Comparison of ENCODE assay signal across 30 cellular contexts in genomic region chr10:19532411-19532810, GRCh38.
"Had no signal": no experiment of that assay in that cellular context is flagged by ENCODE, and none has a peak within 500 bp of the region (broad histone marks: within the 10 kb centered on the region; RNA-seq: fewer than 3 reads in every experiment).

No MANE protein-coding gene starts in this region.

- H3K27ac ChIP-seq: body of pancreas, coronary artery, dorsolateral prefrontal cortex, esophagus muscularis mucosa, foreskin keratinocyte, gastrocnemius medialis, heart left ventricle, VCaP had no signal

- H3K4me3 Mint-ChIP-seq: activated CD4-positive, alpha-beta T cell treated with anti-CD3 and anti-CD28 coated beads, Interleukin-2, amount 10 ng/mL, durations not matched to agents 7 days and 5 days; activated CD8-positive, alpha-beta T cell treated with anti-CD3 and anti-CD28 coated beads for 36 hours; activated naive CD8-positive, alpha-beta T cell; activated T-cell treated with anti-CD3 and anti-CD28 coated beads, Interleukin-2, amount 50 U/mL, for 4 hours; activated T-helper 17 cell treated with anti-CD3 and anti-CD28 coated beads, Interleukin-2, amount 50 U/mL, for 72 hours; dendritic cell treated with granulocyte-macrophage colony-stimulating factor and Interleukin-4, amounts not matched to agents 40 ng/mL and 50 ng/mL, for 4 days; WTC11 had no signal

- H3K36me3 ChIP-seq: esophagus muscularis mucosa, gastrocnemius medialis, heart left ventricle had no signal

- H3K4me1 Mint-ChIP-seq: activated CD4-positive, alpha-beta T cell treated with anti-CD3 and anti-CD28 coated beads, Interleukin-2, amount 10 ng/mL, durations not matched to agents 7 days and 5 days; activated T-helper 17 cell treated with anti-CD3 and anti-CD28 coated beads, Interleukin-2, amount 50 U/mL, for 72 hours; WTC11 had no signal

- H3K4me3 ChIP-seq: body of pancreas, coronary artery, dorsolateral prefrontal cortex, esophagus muscularis mucosa, gastrocnemius medialis, heart left ventricle had no signal

- H3K27ac Mint-ChIP-seq: activated CD4-positive, alpha-beta T cell treated with anti-CD3 and anti-CD28 coated beads, Interleukin-2, amount 10 ng/mL, durations not matched to agents 7 days and 5 days; activated CD8-positive, alpha-beta T cell treated with anti-CD3 and anti-CD28 coated beads for 36 hours; activated naive CD8-positive, alpha-beta T cell; activated T-helper 17 cell treated with anti-CD3 and anti-CD28 coated beads, Interleukin-2, amount 50 U/mL, for 72 hours; dendritic cell treated with granulocyte-macrophage colony-stimulating factor and Interleukin-4, amounts not matched to agents 40 ng/mL and 50 ng/mL, for 4 days; WTC11 had no signal

- H3K27me3 ChIP-seq: body of pancreas, dorsolateral prefrontal cortex, esophagus muscularis mucosa, foreskin keratinocyte, gastrocnemius medialis, heart left ventricle had no signal

- H3K9me3 ChIP-seq: body of pancreas, esophagus muscularis mucosa, gastrocnemius medialis, heart left ventricle had no signal

- H3K27me3 Mint-ChIP-seq: activated CD4-positive, alpha-beta T cell treated with anti-CD3 and anti-CD28 coated beads, Interleukin-2, amount 10 ng/mL, durations not matched to agents 7 days and 5 days; activated CD8-positive, alpha-beta T cell treated with anti-CD3 and anti-CD28 coated beads for 36 hours; activated naive CD8-positive, alpha-beta T cell; activated T-helper 17 cell treated with anti-CD3 and anti-CD28 coated beads, Interleukin-2, amount 50 U/mL, for 72 hours; dendritic cell treated with granulocyte-macrophage colony-stimulating factor and Interleukin-4, amounts not matched to agents 40 ng/mL and 50 ng/mL, for 4 days had no signal

- H3K4me1 ChIP-seq: body of pancreas, esophagus muscularis mucosa, gastrocnemius medialis, heart left ventricle had no signal

- H3K36me3 Mint-ChIP-seq: activated naive CD8-positive, alpha-beta T cell; WTC11 had no signal

- DNase-seq: activated CD4-positive, alpha-beta T cell treated with anti-CD3 and anti-CD28 coated beads for 1 hour; activated CD4-positive, alpha-beta T cell treated with anti-CD3 and anti-CD28 coated beads for 4 hours; activated CD4-positive, alpha-beta T cell treated with anti-CD3 and anti-CD28 coated beads, Interleukin-2, amount 10 ng/mL, durations not matched to agents 7 days and 5 days; activated CD4-positive, alpha-beta T cell treated with anti-CD3 and anti-CD28 coated beads, Interleukin-2, amount 50 U/mL, for 4 hours; activated CD8-positive, alpha-beta memory T cell treated with anti-CD3 and anti-CD28 coated beads for 24 hours; activated CD8-positive, alpha-beta T cell treated with anti-CD3 and anti-CD28 coated beads for 36 hours; activated effector memory CD4-positive, alpha-beta T cell treated with Interleukin-2 at 50 U/mL for 16 hours; activated gamma-delta T cell treated with Interleukin-2 at 50 U/mL for 16 hours; activated naive CD4-positive, alpha-beta T cell treated with anti-CD3 and anti-CD28 coated beads, Interleukin-2, amount 50 U/mL, for 16 hours; activated naive CD4-positive, alpha-beta T cell treated with Interleukin-2 at 50 U/mL for 16 hours; activated T-cell treated with anti-CD3 and anti-CD28 coated beads, Interleukin-2, amount 50 U/mL, for 4 hours; amniotic stem cell; anterior cingulate cortex; body of pancreas; caudate nucleus; dorsolateral prefrontal cortex; effector memory CD4-positive, alpha-beta T cell; erythroblast; foreskin keratinocyte; gastrocnemius medialis; glutamatergic neuron; heart left ventricle; T-helper 2 cell had no signal

- H3K9me3 Mint-ChIP-seq: activated CD4-positive, alpha-beta T cell treated with anti-CD3 and anti-CD28 coated beads, Interleukin-2, amount 10 ng/mL, durations not matched to agents 7 days and 5 days; dendritic cell treated with granulocyte-macrophage colony-stimulating factor and Interleukin-4, amounts not matched to agents 40 ng/mL and 50 ng/mL, for 4 days; WTC11 had no signal
